ENCODE assay signal across 8 cellular contexts in the genomic region with DNA sequence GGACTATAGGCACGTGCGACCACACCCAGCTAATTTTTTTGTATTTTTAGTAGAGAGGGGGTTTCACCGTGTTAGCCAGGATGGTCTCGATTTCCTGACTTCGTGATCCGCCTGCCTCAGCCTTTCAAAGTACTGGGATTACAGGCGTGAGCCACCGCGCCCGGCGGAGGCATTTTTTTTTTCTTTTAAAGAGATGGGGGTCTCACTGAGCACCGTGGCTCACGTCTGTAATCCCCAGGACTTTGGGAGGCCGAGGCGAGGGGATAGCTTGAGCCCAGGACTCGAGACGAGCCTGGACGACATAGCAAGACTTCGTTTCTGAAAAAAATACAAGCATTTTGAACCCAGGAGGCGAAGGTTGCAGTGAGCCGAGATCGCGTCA. TPM values are rescaled to one million over a fixed set of nuclear protein-coding genes. Genes with fewer than 3 reads are reported as not detected.
DNase-seq lines count a peak whose midpoint lies in the region; ATAC-seq and TF ChIP-seq lines count a peak whose summit lies in the region.
"Not testable (repeated sequence)": the region's sequence is repeated elsewhere in the genome, so short reads cannot be mapped to it uniquely, and the experiment has no call there.

No MANE protein-coding gene starts in this region.

- CTCF ChIA-PET in activated CD8-positive, alpha-beta memory T cell treated with anti-CD3 and anti-CD28 coated beads, Interleukin-2, amount 10 ng/mL, durations not matched to agents 7 days and 5 days (lab: Charles Lee), result interaction anchor here (0.7 to 3.7 kb wide), 8 partner anchors 9 to 268 kb away, joined by 3 to 27 read pairs (median 5); a partner anchor contains a TSS
- CTCF ChIA-PET in naive thymus-derived CD4-positive, alpha-beta T cell (lab: Charles Lee), result interaction anchor here (0.6 to 2.0 kb wide), 11 partner anchors 11 to 1415 kb away, joined by 3 to 12 read pairs (median 4); a partner anchor contains a TSS

- H4K20me1 ChIP-seq in OCI-LY3 (ENCODE audit: insufficient read depth, low read length), result not testable (repeated sequence)
- H4K20me1 ChIP-seq in smooth muscle cell (ENCODE audit: low read depth), result peaks cover 33% of the 10 kb centered on the region

- H3K27me3 Mint-ChIP-seq in activated CD8-positive, alpha-beta memory T cell treated with anti-CD3 and anti-CD28 coated beads, Interleukin-2, amount 10 ng/mL, durations not matched to agents 7 days and 5 days; central memory CD8-positive, alpha-beta T cell: not testable (repeated sequence)
- peaks cover 0 to 14% (median 0%) of the 10 kb centered on the region in 5 donors for H3K27me3 Mint-ChIP-seq in naive thymus-derived CD4-positive, alpha-beta T cell

- H3K79me2 ChIP-seq in OCI-LY3 (ENCODE audit: low read length), result not testable (repeated sequence)
- H3K79me2 ChIP-seq in smooth muscle cell (ENCODE audit: low read depth), result peaks cover 31% of the 10 kb centered on the region

- peak overlapping the region; percentile 72; the same call in 1 of the 2 replicates for H2AFZ ChIP-seq in OCI-LY3 (ENCODE audit: low read depth, low read length)
- H2AFZ ChIP-seq in smooth muscle cell (ENCODE audit: low read depth), result not testable (repeated sequence)

- H3K4me3 ChIP-seq in OCI-LY3 (ENCODE audit: low read length) (peak overlapping the region; percentile 75), right cardiac atrium (ENCODE audit: low read length) (peak overlapping the region; percentile 69), smooth muscle cell (peak overlapping the region; percentile 46)
- H3K4me3 ChIP-seq in naive thymus-derived CD4-positive, alpha-beta T cell (ENCODE audit: low read length), result peak overlapping the region; percentile 78

- H3K9ac ChIP-seq in OCI-LY3 (ENCODE audit: low read length), result peak overlapping the region; percentile 45
- H3K9ac ChIP-seq in smooth muscle cell (ENCODE audit: low read depth), result not testable (repeated sequence)

- peak overlapping the region; percentile 71 for H3K27ac ChIP-seq in 22Rv1
- H3K27ac ChIP-seq in OCI-LY3 (ENCODE audit: low read length); right cardiac atrium (ENCODE audit: low read length); naive thymus-derived CD4-positive, alpha-beta T cell (ENCODE audit: low read depth, low read length); smooth muscle cell (ENCODE audit: low read depth): not testable (repeated sequence)

- H3K4me1 Mint-ChIP-seq in activated CD8-positive, alpha-beta memory T cell treated with anti-CD3 and anti-CD28 coated beads, Interleukin-2, amount 10 ng/mL, durations not matched to agents 7 days and 5 days, result peaks cover 41% of the 10 kb centered on the region
- H3K4me1 Mint-ChIP-seq in central memory CD8-positive, alpha-beta T cell, result peaks cover 44% of the 10 kb centered on the region
- H3K4me1 Mint-ChIP-seq in naive thymus-derived CD4-positive, alpha-beta T cell, result peaks cover 22 to 51% (median 44%) of the 10 kb centered on the region in 7 donors

- H3F3A ChIP-seq in smooth muscle cell (ENCODE audit: low read depth), result peaks cover 18% of the 10 kb centered on the region

- not testable (repeated sequence) for H3K36me3 ChIP-seq in OCI-LY3 (replicated peaks; ENCODE audit: low read depth, low read length); smooth muscle cell (ENCODE audit: low read depth)
- peaks cover 0 to 12% (median 3%) of the 10 kb centered on the region in 3 experiments for H3K36me3 ChIP-seq in naive thymus-derived CD4-positive, alpha-beta T cell (ENCODE audit: control insufficient read depth in 2 of 3, insufficient read depth in 3 of 3, low read length in 3 of 3)

- not testable (repeated sequence) for H3K9me3 Mint-ChIP-seq in activated CD8-positive, alpha-beta memory T cell treated with anti-CD3 and anti-CD28 coated beads, Interleukin-2, amount 10 ng/mL, durations not matched to agents 7 days and 5 days (ENCODE audit: low read depth); central memory CD8-positive, alpha-beta T cell
- peaks cover 0 to 11% (median 0%) of the 10 kb centered on the region in 11 donors for H3K9me3 Mint-ChIP-seq in naive thymus-derived CD4-positive, alpha-beta T cell

- H3K4me3 Mint-ChIP-seq in activated CD8-positive, alpha-beta memory T cell treated with anti-CD3 and anti-CD28 coated beads, Interleukin-2, amount 10 ng/mL, durations not matched to agents 7 days and 5 days, result peak overlapping the region; percentile 79
- H3K4me3 Mint-ChIP-seq in central memory CD8-positive, alpha-beta T cell, result peak overlapping the region; percentile 82
- peak overlapping the region; percentile 84 to 92 (median 89) for H3K4me3 Mint-ChIP-seq in naive thymus-derived CD4-positive, alpha-beta T cell

- peaks cover 30% of the 10 kb centered on the region for H3K36me3 Mint-ChIP-seq in activated CD8-positive, alpha-beta memory T cell treated with anti-CD3 and anti-CD28 coated beads, Interleukin-2, amount 10 ng/mL, durations not matched to agents 7 days and 5 days
- peaks cover 28% of the 10 kb centered on the region for H3K36me3 Mint-ChIP-seq in central memory CD8-positive, alpha-beta T cell (ENCODE audit: insufficient read depth)
- peaks cover 0 to 29% (median 23%) of the 10 kb centered on the region in 5 donors for H3K36me3 Mint-ChIP-seq in naive thymus-derived CD4-positive, alpha-beta T cell

- ATAC-seq in GM21381 (IDR thresholded peaks at IDR 0.05; ENCODE audit: unreplicated experiment), result peak; percentile 14
- not testable (repeated sequence) for ATAC-seq in activated CD8-positive, alpha-beta memory T cell treated with anti-CD3 and anti-CD28 coated beads, Interleukin-2, amount 10 ng/mL, durations not matched to agents 7 days and 5 days; central memory CD8-positive, alpha-beta T cell (replicated peaks; ENCODE audit: extremely low read depth, poor library complexity, severe bottlenecking); right cardiac atrium; naive thymus-derived CD4-positive, alpha-beta T cell

- H3K4me1 ChIP-seq in OCI-LY3 (ENCODE audit: low read length) (peaks cover 11% of the 10 kb centered on the region), smooth muscle cell (ENCODE audit: low read depth) (peaks cover 25% of the 10 kb centered on the region)
- not testable (repeated sequence) for H3K4me1 ChIP-seq in right cardiac atrium (ENCODE audit: control insufficient read depth, insufficient read depth, low read length)
- H3K4me1 ChIP-seq in naive thymus-derived CD4-positive, alpha-beta T cell (ENCODE audit: control insufficient read depth in 2 of 2, insufficient read depth in 2 of 2, low read length in 2 of 2), result peaks cover 6 to 13% of the 10 kb centered on the region in 2 donors

- not testable (repeated sequence) for DNase-seq in activated CD8-positive, alpha-beta memory T cell treated with anti-CD3 and anti-CD28 coated beads, Interleukin-2, amount 10 ng/mL, durations not matched to agents 7 days and 5 days; central memory CD8-positive, alpha-beta T cell (ENCODE audit: low spot score in 2 of 2); right cardiac atrium; naive thymus-derived CD4-positive, alpha-beta T cell; smooth muscle cell (lab: John Stamatoyannopoulos, UW; ENCODE audit: unreplicated experiment)

- H3K4me2 ChIP-seq in OCI-LY3 (ENCODE audit: low read length) (peak overlapping the region; percentile 64), smooth muscle cell (peak overlapping the region; percentile 75)

- intact Hi-C loops in right cardiac atrium (cut with DNase I), result not testable (repeated sequence)
- intact Hi-C loops in naive thymus-derived CD4-positive, alpha-beta T cell (cut with micrococcal nuclease), result loop anchor here (1.0 to 5.0 kb wide), 4 partner anchors 29 to 203 kb away; a partner anchor contains a TSS

- not testable (repeated sequence) for TF ChIP-seq CTCF in 22Rv1 (IDR thresholded peaks at IDR 0.05); OCI-LY3 (IDR thresholded peaks at IDR 0.05; ENCODE audit: low read depth, low read length); smooth muscle cell (IDR thresholded peaks at IDR 0.05; ENCODE audit: borderline replicate concordance, insufficient read depth, poor library complexity, severe bottlenecking)

- H3K27ac Mint-ChIP-seq in activated CD8-positive, alpha-beta memory T cell treated with anti-CD3 and anti-CD28 coated beads, Interleukin-2, amount 10 ng/mL, durations not matched to agents 7 days and 5 days, result peak overlapping the region; percentile 69
- H3K27ac Mint-ChIP-seq in central memory CD8-positive, alpha-beta T cell (ENCODE audit: low read depth), result peak overlapping the region; percentile 83
- peak overlapping the region in 3 of 9 donors; percentile 60 to 77 (median 63) for H3K27ac Mint-ChIP-seq in naive thymus-derived CD4-positive, alpha-beta T cell

- 49% methylated on average over 23 of the region's 23 CpGs for whole genome bisulfite sequencing in right cardiac atrium
- WGBS in smooth muscle cell (ENCODE audit: low lambda C conversion rate), result 46% methylated on average over 23 of the region's 23 CpGs

- H3K9me3 ChIP-seq in OCI-LY3 (ENCODE audit: insufficient read depth, low read length); right cardiac atrium (ENCODE audit: control insufficient read depth, low read length); naive thymus-derived CD4-positive, alpha-beta T cell (ENCODE audit: control insufficient read depth in 2 of 3, low read length in 3 of 3); smooth muscle cell (replicated peaks; ENCODE audit: low read depth): not testable (repeated sequence)

- POLR2A ChIA-PET in naive thymus-derived CD4-positive, alpha-beta T cell (lab: Charles Lee), result interaction anchor here (0.7 to 2.4 kb wide), 2 partner anchors 29 to 150 kb away, joined by 3 to 18 read pairs; a partner anchor contains a TSS

- not testable (repeated sequence) for H3K27me3 ChIP-seq in OCI-LY3 (ENCODE audit: low read depth, low read length); right cardiac atrium (ENCODE audit: control insufficient read depth, insufficient read depth); naive thymus-derived CD4-positive, alpha-beta T cell (ENCODE audit: control insufficient read depth in 2 of 2, insufficient read depth in 2 of 2, low read length in 2 of 2); smooth muscle cell (ENCODE audit: low read depth)

RNA-seq across cellular contexts. Expression of a gene that starts 5.2 kb away (rescaled TPM):
- 1,000 to 10,000 TPM; 1,297 to 1,567 TPM for total RNA-seq in activated CD8-positive, alpha-beta memory T cell treated with anti-CD3 and anti-CD28 coated beads, Interleukin-2, amount 10 ng/mL, durations not matched to agents 7 days and 5 days
- 1,000 to 10,000 TPM; 1,353 to 1,780 (median 1,568) TPM for total RNA-seq in right cardiac atrium
- 1,446 TPM for polyA plus RNA-seq in right cardiac atrium
- total RNA-seq in naive thymus-derived CD4-positive, alpha-beta T cell, result 1,000 to 10,000 TPM in 1 of 5 experiments, 100 to 1,000 TPM in 4; 537 to 1,283 (median 621) TPM
- polyA plus RNA-seq in naive thymus-derived CD4-positive, alpha-beta T cell, result 1,000 to 10,000 TPM; 1,829 to 1,950 TPM
- 1,100 and 1,184 TPM in 2 replicates for total RNA-seq in smooth muscle cell
- polyA plus RNA-seq in smooth muscle cell, result 2,038 and 2,323 TPM in 2 replicates

RNA-seq across cellular contexts. Expression of a gene that starts 29.3 kb away (rescaled TPM):
- 100 to 1,000 TPM; 124 to 129 TPM for total RNA-seq in activated CD8-positive, alpha-beta memory T cell treated with anti-CD3 and anti-CD28 coated beads, Interleukin-2, amount 10 ng/mL, durations not matched to agents 7 days and 5 days
- total RNA-seq in right cardiac atrium, result 10 to 100 TPM in 3 of 4 donors, 1 to 10 TPM in 1; 7.1 to 19.6 (median 10.7) TPM
- polyA plus RNA-seq in right cardiac atrium, result 5.2 TPM
- total RNA-seq in naive thymus-derived CD4-positive, alpha-beta T cell, result 100 to 1,000 TPM in 1 of 5 experiments, 10 to 100 TPM in 4; 66.8 to 141 (median 80.0) TPM
- polyA plus RNA-seq in naive thymus-derived CD4-positive, alpha-beta T cell, result 100 to 1,000 TPM in 1 of 2 donors, 10 to 100 TPM in 1; 78.7 to 104 TPM
- total RNA-seq in smooth muscle cell, result 51.4 and 58.0 TPM in 2 replicates
- 65.6 and 92.9 TPM in 2 replicates for polyA plus RNA-seq in smooth muscle cell

RNA-seq across cellular contexts. Expression of a gene that starts 32.8 kb away (rescaled TPM):
- total RNA-seq in activated CD8-positive, alpha-beta memory T cell treated with anti-CD3 and anti-CD28 coated beads, Interleukin-2, amount 10 ng/mL, durations not matched to agents 7 days and 5 days, result 10 to 100 TPM; 17.2 to 20.4 TPM
- total RNA-seq in right cardiac atrium (10 to 100 TPM; 16.4 to 19.2 (median 18.8) TPM), smooth muscle cell (17.5 and 21.2 TPM in 2 replicates)
- polyA plus RNA-seq in right cardiac atrium (14.5 TPM), smooth muscle cell (33.9 and 44.5 TPM in 2 replicates)
- total RNA-seq in naive thymus-derived CD4-positive, alpha-beta T cell, result 10 to 100 TPM in 4 of 5 experiments, 1 to 10 TPM in 1; 9.8 to 30.3 (median 21.7) TPM
- 10 to 100 TPM; 23.1 to 29.2 TPM for polyA plus RNA-seq in naive thymus-derived CD4-positive, alpha-beta T cell
